ENCODE assay signal across 30 cellular contexts in the genomic region with DNA sequence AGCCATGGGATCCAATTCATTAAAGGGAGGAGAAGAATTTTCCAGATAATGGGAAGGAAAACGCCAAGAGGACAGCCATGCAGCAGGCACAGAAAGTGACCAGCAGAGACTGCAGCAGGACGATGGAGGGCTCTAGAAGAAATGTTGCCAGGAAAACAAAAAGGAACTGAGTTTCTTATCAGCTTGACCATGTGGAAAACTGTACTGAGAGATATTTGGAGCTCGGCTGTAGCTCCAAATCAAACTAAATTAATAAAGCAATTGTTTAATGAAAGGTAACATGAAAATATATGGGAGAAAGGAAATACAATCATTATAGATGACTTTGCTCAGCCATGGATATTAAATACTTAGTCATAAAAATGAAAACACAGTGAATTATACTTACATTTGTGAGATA.
"Had no signal": no experiment of that assay in that cellular context is flagged by ENCODE, and none has a peak within 500 bp of the region (broad histone marks: within the 10 kb centered on the region; RNA-seq: fewer than 3 reads in every experiment).

No MANE protein-coding gene starts in this region.

- H3K36me3 ChIP-seq: esophagus muscularis mucosa, heart right ventricle, left lung, prostate gland, sigmoid colon, thyroid gland, vagina had no signal

- H3K27ac Mint-ChIP-seq: endodermal cell; naive thymus-derived CD8-positive, alpha-beta T cell; nephron progenitor cell; stimulated activated naive CD8-positive, alpha-beta T cell treated with anti-CD3 and anti-CD28 coated beads, Interleukin-15, amount 100 ng/mL, for 72 hours had no signal

- H3K9me3 ChIP-seq: esophagus muscularis mucosa, left lung, prostate gland, sigmoid colon, thyroid gland, vagina had no signal

- H3K4me3 Mint-ChIP-seq: endodermal cell; naive thymus-derived CD8-positive, alpha-beta T cell; nephron progenitor cell; stimulated activated naive CD8-positive, alpha-beta T cell treated with anti-CD3 and anti-CD28 coated beads, Interleukin-15, amount 100 ng/mL, for 72 hours had no signal

- H3K4me1 ChIP-seq: left lung, prostate gland, vagina had no signal

- H3K27me3 ChIP-seq: dorsolateral prefrontal cortex, esophagus muscularis mucosa, foreskin keratinocyte, heart right ventricle, left lung, sigmoid colon, thyroid gland, vagina had no signal

- H3K4me1 Mint-ChIP-seq: nephron progenitor cell; stimulated activated naive CD8-positive, alpha-beta T cell treated with anti-CD3 and anti-CD28 coated beads, Interleukin-15, amount 100 ng/mL, for 72 hours had no signal

- H3K27ac ChIP-seq: dorsolateral prefrontal cortex, esophagus muscularis mucosa, foreskin keratinocyte, left lung, prostate gland, thyroid gland, vagina had no signal

- DNase-seq: dorsolateral prefrontal cortex; effector CD4-positive, alpha-beta T cell; endodermal cell; foreskin keratinocyte; glutamatergic neuron; heart right ventricle; hippocampal formation; left cardiac atrium; left lung; mammary epithelial cell; mesendoderm; midbrain; naive thymus-derived CD8-positive, alpha-beta T cell; nephron progenitor cell; nucleus accumbens; right cardiac atrium; sigmoid colon; stimulated activated CD4-positive, alpha-beta T cell treated with anti-CD3 and anti-CD28 coated beads, Interleukin-15, amount 100 ng/mL, for 24 hours; stimulated activated CD4-positive, alpha-beta T cell treated with anti-CD3 and anti-CD28 coated beads, Interleukin-4, amount 100 ng/mL, for 1 hour; stimulated activated CD8-positive, alpha-beta memory T cell treated with anti-CD3 and anti-CD28 coated beads, Interleukin-4, amount 100 ng/mL, for 48 hours; stimulated activated naive CD4-positive, alpha-beta T cell; stimulated activated naive CD8-positive, alpha-beta T cell treated with anti-CD3 and anti-CD28 coated beads, Interleukin-15, amount 100 ng/mL, for 72 hours; thyroid gland; trophoblast cell had no signal

- H3K4me3 ChIP-seq: dorsolateral prefrontal cortex, esophagus muscularis mucosa, heart right ventricle, left lung, prostate gland, sigmoid colon, skin epidermis, thyroid gland, vagina had no signal

- H3K27me3 Mint-ChIP-seq: stimulated activated naive CD8-positive, alpha-beta T cell treated with anti-CD3 and anti-CD28 coated beads, Interleukin-15, amount 100 ng/mL, for 72 hours had no signal

- FAIRE-seq: colon, islet of Langerhans had no signal
